In genomic region chr2:174827371-174828369, GRCh38 we compare ENCODE assay signal across 12 cellular contexts.
DNase-seq lines count a peak whose midpoint lies in the region; ATAC-seq and TF ChIP-seq lines count a peak whose summit lies in the region.
"Had no signal": no experiment of that assay in that cellular context is flagged by ENCODE, and none has a peak within 500 bp of the region (broad histone marks: within the 10 kb centered on the region; RNA-seq: fewer than 3 reads in every experiment).

No MANE protein-coding gene starts in this region.

- peak overlapping the region; percentile 24 for H3K27ac ChIP-seq in GM23338 (ENCODE audit: low read depth)
- peak overlapping the region; percentile 45 to 52 for H3K27ac ChIP-seq in right atrium auricular region
- H3K27ac ChIP-seq: BLaER1 had no signal

- no peaks in the 10 kb centered on the region for H3K9me2 ChIP-seq in GM23338 (ENCODE audit: insufficient read depth)

- no peaks in the 10 kb centered on the region for H3K9me3 Mint-ChIP-seq in GM23338
- H3K9me3 Mint-ChIP-seq in brain, result no peaks in the 10 kb centered on the region

- peaks cover 5% of the 10 kb centered on the region for H3K27me3 Mint-ChIP-seq in GM23338 (ENCODE audit: insufficient read depth, low read depth, poor library complexity)
- peaks cover 3% of the 10 kb centered on the region for H3K27me3 Mint-ChIP-seq in brain

- peak overlapping the region; percentile 8; the same call in 1 of the 3 replicates for H3K4me3 Mint-ChIP-seq in GM23338
- peak overlapping the region in 4 of 5 experiments; percentile 8 to 48 (median 15) for H3K4me3 Mint-ChIP-seq in brain

- peaks cover 8% of the 10 kb centered on the region; the same call in 1 of the 2 replicates for H3K79me2 ChIP-seq in GM23338 (replicated peaks; ENCODE audit: insufficient read depth)

- H3K4me1 ChIP-seq in GM23338 (ENCODE audit: insufficient read depth), result peaks cover 38% of the 10 kb centered on the region
- H3K4me1 ChIP-seq in right atrium auricular region, result peaks cover 0 to 30% of the 10 kb centered on the region in 2 donors
- H3K4me1 ChIP-seq: BLaER1 had no signal

- H3K4me1 Mint-ChIP-seq in GM23338 (peaks cover 43% of the 10 kb centered on the region), brain (peaks cover 48% of the 10 kb centered on the region)

- peak overlapping the region; percentile 2 for H3K4me2 ChIP-seq in GM23338
- H3K4me2 ChIP-seq: BLaER1 had no signal

- no peaks in the 10 kb centered on the region for H3F3A ChIP-seq in GM23338 (replicated peaks; ENCODE audit: low read depth)

- DNase-seq in GM23338 (ENCODE audit: low spot score) (peak; percentile 42), right atrium auricular region (ENCODE audit: low spot score) (no peak), pulmonary artery endothelial cell (ENCODE audit: low read depth, low spot score) (peak; percentile 37), OCI-M2 (lab: John Stamatoyannopoulos, UW; ENCODE audit: unreplicated experiment) (no peak), NCI-H2081 treated with DMSO at 0.1 percent for 48 hours (lab: John Stamatoyannopoulos, UW) (no peak)
- no peak for DNase-seq in activated CD4-positive, alpha-beta T cell treated with anti-CD3 and anti-CD28 coated beads, Interleukin-2, amount 50 U/mL, for 48 hours
- DNase-seq: central memory CD4-positive, alpha-beta T cell; KBM-7; NCI-H526 treated with DMSO at 0.1 percent for 48 hours had no signal

- no peak overlapping the region for H3K4me3 ChIP-seq in GM23338
- no peak overlapping the region for H3K4me3 ChIP-seq in right atrium auricular region
- H3K4me3 ChIP-seq: BLaER1 had no signal

- H3K27me3 ChIP-seq in GM23338 (ENCODE audit: insufficient read depth) (no peaks in the 10 kb centered on the region), right atrium auricular region (no peaks in the 10 kb centered on the region)
- H3K27me3 ChIP-seq: BLaER1 had no signal

- no peaks in the 10 kb centered on the region; the same call in 1 of the 2 replicates for H3K36me3 ChIP-seq in GM23338 (ENCODE audit: insufficient read depth)
- H3K36me3 ChIP-seq in right atrium auricular region, result no peaks in the 10 kb centered on the region
- H3K36me3 ChIP-seq: BLaER1 had no signal

- no peaks in the 10 kb centered on the region for H4K20me1 ChIP-seq in GM23338 (replicated peaks; ENCODE audit: insufficient read depth)
- H4K20me1 ChIP-seq: BLaER1 had no signal

- ATAC-seq in GM23338 (peak; percentile 69), HG03565 (IDR thresholded peaks at IDR 0.05; ENCODE audit: unreplicated experiment) (no peak)

- H3K36me3 Mint-ChIP-seq in GM23338 (ENCODE audit: low read depth) (peaks cover 11% of the 10 kb centered on the region), brain (peaks cover 12% of the 10 kb centered on the region)

- no peak for TF ChIP-seq CTCF in GM23338 (conservative IDR thresholded peaks at IDR 0.05; ENCODE audit: low read depth in 2 of 2)
- no peak for TF ChIP-seq CTCF in brain (conservative IDR thresholded peaks at IDR 0.05)
- no peak for TF ChIP-seq CTCF in right atrium auricular region (IDR thresholded peaks at IDR 0.05)

- H3K9me3 ChIP-seq in right atrium auricular region, result no peaks in the 10 kb centered on the region
- H3K9me3 ChIP-seq: BLaER1 had no signal

- H2AFZ ChIP-seq in GM23338, result no peak overlapping the region

- peak overlapping the region; percentile 86 for H3K27ac Mint-ChIP-seq in GM23338
- peak overlapping the region in 4 of 5 experiments; percentile 21 to 87 (median 73) for H3K27ac Mint-ChIP-seq in brain

TF ChIP-seq in GM23338, 12 proteins besides CTCF, POLR2A, EP300 and RAD21:
- no peak for TF ChIP-seq ZNF114 (CRISPR knock-in tag; IDR thresholded peaks at IDR 0.05)
- TF ChIP-seq, protein P1, sequence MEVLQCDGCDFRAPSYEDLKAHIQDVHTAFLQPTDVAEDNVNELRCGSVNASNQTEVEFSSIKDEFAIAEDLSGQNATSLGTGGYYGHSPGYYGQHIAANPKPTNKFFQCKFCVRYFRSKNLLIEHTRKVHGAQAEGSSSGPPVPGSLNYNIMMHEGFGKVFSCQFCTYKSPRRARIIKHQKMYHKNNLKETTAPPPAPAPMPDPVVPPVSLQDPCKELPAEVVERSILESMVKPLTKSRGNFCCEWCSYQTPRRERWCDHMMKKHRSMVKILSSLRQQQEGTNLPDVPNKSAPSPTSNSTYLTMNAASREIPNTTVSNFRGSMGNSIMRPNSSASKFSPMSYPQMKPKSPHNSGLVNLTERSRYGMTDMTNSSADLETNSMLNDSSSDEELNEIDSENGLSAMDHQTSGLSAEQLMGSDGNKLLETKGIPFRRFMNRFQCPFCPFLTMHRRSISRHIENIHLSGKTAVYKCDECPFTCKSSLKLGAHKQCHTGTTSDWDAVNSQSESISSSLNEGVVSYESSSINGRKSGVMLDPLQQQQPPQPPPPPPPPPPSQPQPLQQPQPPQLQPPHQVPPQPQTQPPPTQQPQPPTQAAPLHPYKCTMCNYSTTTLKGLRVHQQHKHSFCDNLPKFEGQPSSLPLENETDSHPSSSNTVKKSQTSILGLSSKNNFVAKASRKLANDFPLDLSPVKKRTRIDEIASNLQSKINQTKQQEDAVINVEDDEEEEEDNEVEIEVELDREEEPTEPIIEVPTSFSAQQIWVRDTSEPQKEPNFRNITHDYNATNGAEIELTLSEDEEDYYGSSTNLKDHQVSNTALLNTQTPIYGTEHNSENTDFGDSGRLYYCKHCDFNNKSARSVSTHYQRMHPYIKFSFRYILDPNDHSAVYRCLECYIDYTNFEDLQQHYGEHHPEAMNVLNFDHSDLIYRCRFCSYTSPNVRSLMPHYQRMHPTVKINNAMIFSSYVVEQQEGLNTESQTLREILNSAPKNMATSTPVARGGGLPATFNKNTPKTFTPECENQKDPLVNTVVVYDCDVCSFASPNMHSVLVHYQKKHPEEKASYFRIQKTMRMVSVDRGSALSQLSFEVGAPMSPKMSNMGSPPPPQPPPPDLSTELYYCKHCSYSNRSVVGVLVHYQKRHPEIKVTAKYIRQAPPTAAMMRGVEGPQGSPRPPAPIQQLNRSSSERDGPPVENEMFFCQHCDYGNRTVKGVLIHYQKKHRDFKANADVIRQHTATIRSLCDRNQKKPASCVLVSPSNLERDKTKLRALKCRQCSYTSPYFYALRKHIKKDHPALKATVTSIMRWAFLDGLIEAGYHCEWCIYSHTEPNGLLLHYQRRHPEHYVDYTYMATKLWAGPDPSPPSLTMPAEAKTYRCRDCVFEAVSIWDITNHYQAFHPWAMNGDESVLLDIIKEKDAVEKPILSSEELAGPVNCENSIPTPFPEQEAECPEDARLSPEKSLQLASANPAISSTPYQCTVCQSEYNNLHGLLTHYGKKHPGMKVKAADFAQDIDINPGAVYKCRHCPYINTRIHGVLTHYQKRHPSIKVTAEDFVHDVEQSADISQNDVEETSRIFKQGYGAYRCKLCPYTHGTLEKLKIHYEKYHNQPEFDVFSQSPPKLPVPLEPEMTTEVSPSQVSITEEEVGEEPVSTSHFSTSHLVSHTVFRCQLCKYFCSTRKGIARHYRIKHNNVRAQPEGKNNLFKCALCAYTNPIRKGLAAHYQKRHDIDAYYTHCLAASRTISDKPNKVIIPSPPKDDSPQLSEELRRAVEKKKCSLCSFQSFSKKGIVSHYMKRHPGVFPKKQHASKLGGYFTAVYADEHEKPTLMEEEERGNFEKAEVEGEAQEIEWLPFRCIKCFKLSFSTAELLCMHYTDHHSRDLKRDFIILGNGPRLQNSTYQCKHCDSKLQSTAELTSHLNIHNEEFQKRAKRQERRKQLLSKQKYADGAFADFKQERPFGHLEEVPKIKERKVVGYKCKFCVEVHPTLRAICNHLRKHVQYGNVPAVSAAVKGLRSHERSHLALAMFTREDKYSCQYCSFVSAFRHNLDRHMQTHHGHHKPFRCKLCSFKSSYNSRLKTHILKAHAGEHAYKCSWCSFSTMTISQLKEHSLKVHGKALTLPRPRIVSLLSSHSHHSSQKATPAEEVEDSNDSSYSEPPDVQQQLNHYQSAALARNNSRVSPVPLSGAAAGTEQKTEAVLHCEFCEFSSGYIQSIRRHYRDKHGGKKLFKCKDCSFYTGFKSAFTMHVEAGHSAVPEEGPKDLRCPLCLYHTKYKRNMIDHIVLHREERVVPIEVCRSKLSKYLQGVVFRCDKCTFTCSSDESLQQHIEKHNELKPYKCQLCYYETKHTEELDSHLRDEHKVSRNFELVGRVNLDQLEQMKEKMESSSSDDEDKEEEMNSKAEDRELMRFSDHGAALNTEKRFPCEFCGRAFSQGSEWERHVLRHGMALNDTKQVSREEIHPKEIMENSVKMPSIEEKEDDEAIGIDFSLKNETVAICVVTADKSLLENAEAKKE (CRISPR knock-in tag; IDR thresholded peaks at IDR 0.05), result no peak
- no peak for TF ChIP-seq NANOG (IDR thresholded peaks at IDR 0.05; ENCODE audit: borderline replicate concordance)
- no peak for TF ChIP-seq ZNF331 (CRISPR knock-in tag; IDR thresholded peaks at IDR 0.05; ENCODE audit: low read depth)
- no peak for TF ChIP-seq STAT1 (IDR thresholded peaks at IDR 0.05; ENCODE audit: unreplicated experiment)
TF ChIP-seq in GM23338: peak in this region for 0.

Comparison
In these comparisons a context has a peak if more than half of its experiments do, and no peak if none do; other contexts are left out.
1. DNase-seq: peak in GM23338 (single experiment) and pulmonary artery endothelial cell (single experiment); none in right atrium auricular region (single experiment), OCI-M2 (single experiment), NCI-H2081 treated with DMSO at 0.1 percent for 48 hours (single experiment) and activated CD4-positive, alpha-beta T cell treated with anti-CD3 and anti-CD28 coated beads, Interleukin-2, amount 50 U/mL, for 48 hours (0 of 2).